Comparison of ENCODE assay signal across 18 cellular contexts in the genomic region with DNA sequence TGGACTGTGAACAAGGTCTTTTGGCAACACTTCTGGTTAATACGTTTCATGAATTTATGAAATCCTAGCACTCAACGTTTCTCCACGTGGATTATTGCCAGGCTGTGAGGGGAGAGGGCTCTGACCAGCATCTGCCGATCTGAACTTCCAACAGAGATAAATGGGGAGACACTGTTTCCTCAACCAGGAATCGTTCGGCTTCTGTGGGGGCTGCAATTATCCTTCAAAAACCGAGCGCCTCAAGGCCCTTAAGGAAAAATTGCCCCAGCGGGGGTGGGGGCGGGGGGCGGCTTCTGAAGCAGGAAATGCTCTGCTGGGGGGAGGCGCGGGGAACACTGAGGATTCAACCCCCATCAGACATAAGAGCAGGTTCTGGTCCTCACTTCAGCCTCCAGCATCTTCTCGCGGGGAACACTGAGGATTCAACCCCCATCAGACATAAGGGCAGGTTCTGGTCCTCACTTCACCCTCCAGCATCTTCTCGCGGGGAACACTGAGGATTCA.
DNase-seq lines count a peak whose midpoint lies in the region; ATAC-seq lines count a peak whose summit lies in the region.
"Had no signal": no experiment of that assay in that cellular context is flagged by ENCODE, and none has a peak within 500 bp of the region (broad histone marks: within the 10 kb centered on the region; RNA-seq: fewer than 3 reads in every experiment).

No MANE protein-coding gene starts in this region.

- H3K9me3 Mint-ChIP-seq in activated naive CD4-positive, alpha-beta T cell treated with anti-CD3 and anti-CD28 coated beads, Interleukin-2, amount 50 U/mL, for 24 hours, result no peaks in the 10 kb centered on the region
- H3K9me3 Mint-ChIP-seq in stimulated activated effector memory CD8-positive, alpha-beta T cell treated with anti-CD3 and anti-CD28 coated beads, Interleukin-12 subunit alpha, Interleukin-12 subunit beta, amount 100 ng/mL, for 72 hours, result no peaks in the 10 kb centered on the region
- H3K9me3 Mint-ChIP-seq: activated T-helper 2 cell treated with anti-CD3 and anti-CD28 coated beads, Interferon-gamma antibody, Interleukin-2, Interleukin-4, amounts not matched to agents 10 μg/mL and 5 μg/mL and 100 μg/mL, durations not matched to agents 14 hours and 24 hours and 36 hours; dendritic cell treated with granulocyte-macrophage colony-stimulating factor and Interleukin-4, amounts not matched to agents 40 ng/mL and 50 ng/mL, for 4 days had no signal

- H3K4me3 ChIP-seq in SK-N-MC, result peak overlapping the region; percentile 13
- H3K4me3 ChIP-seq: sigmoid colon, thyroid gland had no signal

- peak overlapping the region; percentile 79 for H3K4me3 Mint-ChIP-seq in activated naive CD4-positive, alpha-beta T cell treated with anti-CD3 and anti-CD28 coated beads, Interleukin-2, amount 50 U/mL, for 24 hours
- H3K4me3 Mint-ChIP-seq in stimulated activated effector memory CD8-positive, alpha-beta T cell treated with anti-CD3 and anti-CD28 coated beads, Interleukin-12 subunit alpha, Interleukin-12 subunit beta, amount 100 ng/mL, for 72 hours, result peak overlapping the region; percentile 70
- H3K4me3 Mint-ChIP-seq: activated CD8-positive, alpha-beta T cell treated with anti-CD3 and anti-CD28 coated beads, Interleukin-2, amount 10 ng/mL, durations not matched to agents 7 days and 5 days; dendritic cell treated with granulocyte-macrophage colony-stimulating factor and Interleukin-4, amounts not matched to agents 40 ng/mL and 50 ng/mL, for 4 days had no signal

- no peak for ATAC-seq in stimulated activated effector memory CD8-positive, alpha-beta T cell treated with anti-CD3 and anti-CD28 coated beads, Interleukin-12 subunit alpha, Interleukin-12 subunit beta, amount 100 ng/mL, for 72 hours
- ATAC-seq in GM21515 (IDR thresholded peaks at IDR 0.05; ENCODE audit: unreplicated experiment) (no peak), HG02973 (IDR thresholded peaks at IDR 0.05; ENCODE audit: unreplicated experiment) (no peak)
- ATAC-seq: activated CD8-positive, alpha-beta T cell treated with anti-CD3 and anti-CD28 coated beads, Interleukin-2, amount 10 ng/mL, durations not matched to agents 7 days and 5 days; heart left ventricle; SK-N-SH treated with all-trans-retinoic acid at 6 μM for 48 hours had no signal

- no peak overlapping the region for H3K27ac Mint-ChIP-seq in activated naive CD4-positive, alpha-beta T cell treated with anti-CD3 and anti-CD28 coated beads, Interleukin-2, amount 50 U/mL, for 24 hours
- H3K27ac Mint-ChIP-seq in stimulated activated effector memory CD8-positive, alpha-beta T cell treated with anti-CD3 and anti-CD28 coated beads, Interleukin-12 subunit alpha, Interleukin-12 subunit beta, amount 100 ng/mL, for 72 hours, result no peak overlapping the region
- H3K27ac Mint-ChIP-seq: activated CD8-positive, alpha-beta T cell treated with anti-CD3 and anti-CD28 coated beads, Interleukin-2, amount 10 ng/mL, durations not matched to agents 7 days and 5 days; activated T-helper 2 cell treated with anti-CD3 and anti-CD28 coated beads, Interferon-gamma antibody, Interleukin-2, Interleukin-4, amounts not matched to agents 10 μg/mL and 5 μg/mL and 100 μg/mL, durations not matched to agents 14 hours and 24 hours and 36 hours; dendritic cell treated with granulocyte-macrophage colony-stimulating factor and Interleukin-4, amounts not matched to agents 40 ng/mL and 50 ng/mL, for 4 days had no signal

- peaks cover 8% of the 10 kb centered on the region for H3K27me3 Mint-ChIP-seq in activated naive CD4-positive, alpha-beta T cell treated with anti-CD3 and anti-CD28 coated beads, Interleukin-2, amount 50 U/mL, for 24 hours

- no peak for DNase-seq in activated naive CD4-positive, alpha-beta T cell treated with Interleukin-2 at 50 U/mL for 16 hours
- DNase-seq in SK-N-MC (ENCODE audit: low read depth, low spot score), result no peak
- DNase-seq in mesenteric fat pad (ENCODE audit: low spot score), result peak; percentile 57
- DNase-seq in stimulated activated effector memory CD8-positive, alpha-beta T cell treated with anti-CD3 and anti-CD28 coated beads, Interleukin-12 subunit alpha, Interleukin-12 subunit beta, amount 100 ng/mL, for 72 hours (ENCODE audit: low spot score in 2 of 2), result no peak
- no peak for DNase-seq in middle frontal gyrus (ENCODE audit: extremely low spot score, low spot score)
- DNase-seq: activated CD8-positive, alpha-beta T cell treated with anti-CD3 and anti-CD28 coated beads, Interleukin-2, amount 10 ng/mL, durations not matched to agents 7 days and 5 days; DND-41; NCI-H187 treated with DMSO at 0.1 percent for 48 hours; NCI-H510A; sigmoid colon; thyroid gland had no signal

- H3K27ac ChIP-seq in SK-N-MC, result no peak overlapping the region
- H3K27ac ChIP-seq: heart left ventricle, sigmoid colon, thyroid gland had no signal

- no peak overlapping the region for H3K9ac ChIP-seq in SK-N-MC (ENCODE audit: insufficient read length)

- H3K36me3 Mint-ChIP-seq in activated naive CD4-positive, alpha-beta T cell treated with anti-CD3 and anti-CD28 coated beads, Interleukin-2, amount 50 U/mL, for 24 hours, result no peaks in the 10 kb centered on the region
- H3K36me3 Mint-ChIP-seq in stimulated activated effector memory CD8-positive, alpha-beta T cell treated with anti-CD3 and anti-CD28 coated beads, Interleukin-12 subunit alpha, Interleukin-12 subunit beta, amount 100 ng/mL, for 72 hours, result no peaks in the 10 kb centered on the region

- H3K36me3 ChIP-seq in SK-N-MC (ENCODE audit: insufficient read depth, low read length), result no peaks in the 10 kb centered on the region
- H3K36me3 ChIP-seq: heart left ventricle, sigmoid colon, thyroid gland had no signal

- H3K4me1 Mint-ChIP-seq in activated naive CD4-positive, alpha-beta T cell treated with anti-CD3 and anti-CD28 coated beads, Interleukin-2, amount 50 U/mL, for 24 hours, result peaks cover 16% of the 10 kb centered on the region
- H3K4me1 Mint-ChIP-seq in stimulated activated effector memory CD8-positive, alpha-beta T cell treated with anti-CD3 and anti-CD28 coated beads, Interleukin-12 subunit alpha, Interleukin-12 subunit beta, amount 100 ng/mL, for 72 hours, result peaks cover 13% of the 10 kb centered on the region

- no peaks in the 10 kb centered on the region for H3K9me3 ChIP-seq in SK-N-MC (ENCODE audit: low read depth, low read length)
- H3K9me3 ChIP-seq: heart left ventricle, sigmoid colon, thyroid gland had no signal
